In the genomic region with DNA sequence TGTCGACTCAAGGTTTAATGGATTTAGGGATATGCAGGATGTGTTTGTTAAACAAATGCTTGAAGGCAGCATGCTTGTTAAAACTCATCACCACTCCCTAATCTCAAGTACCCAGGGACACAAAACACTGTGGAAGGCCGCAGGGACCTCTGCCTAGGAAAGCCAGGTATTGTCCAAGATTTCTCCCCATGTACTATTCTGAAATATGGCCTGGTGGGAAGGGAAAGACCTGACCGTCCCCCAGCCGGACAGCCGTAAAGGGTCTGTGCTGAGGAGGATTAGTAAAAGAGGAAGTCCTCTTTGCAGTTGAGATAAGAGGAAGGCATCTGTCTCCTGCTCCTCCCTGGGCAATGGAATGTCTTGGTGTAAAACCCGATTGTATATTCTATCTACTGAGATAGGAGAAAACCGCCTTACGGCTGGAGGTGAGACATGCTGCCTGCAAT, we compare ENCODE assay signal across 1 cellular context.
TF ChIP-seq lines count a peak whose summit lies in the region.
"Not testable (repeated sequence)": the region's sequence is repeated elsewhere in the genome, so short reads cannot be mapped to it uniquely, and the experiment has no call there.

No MANE protein-coding gene starts in this region.

TF ChIP-seq in K562, 482 proteins besides CTCF, POLR2A, EP300 and RAD21 (continued from another document):
- peak; percentile 48; the same call in 1 of the 2 replicates for TF ChIP-seq MTA2 (IDR thresholded peaks at IDR 0.05; ENCODE audit: low read depth)
- peak; percentile 52; the same call in 1 of the 2 replicates for TF ChIP-seq HDAC2 (IDR thresholded peaks at IDR 0.05)
- TF ChIP-seq ESRRA (IDR thresholded peaks at IDR 0.05; ENCODE audit: borderline replicate concordance, low read depth) = 0 out of 2 replicates have a peak, but pooled peaks have one; percentile 28
- 0 out of 2 replicates have a peak, but pooled peaks have one; percentile 22 for TF ChIP-seq CREM (IDR thresholded peaks at IDR 0.05; ENCODE audit: low read depth)
- TF ChIP-seq HDAC1 (IDR thresholded peaks at IDR 0.05) = peak in 1 of 2 experiments; percentile 60; a peak in 2 of 4 replicates
- peak; percentile 28; the same call in 1 of the 2 replicates for TF ChIP-seq NFIC (IDR thresholded peaks at IDR 0.05)
- TF ChIP-seq EP400 (IDR thresholded peaks at IDR 0.05) = peak; percentile 38
- TF ChIP-seq SOX6 (IDR thresholded peaks at IDR 0.05) = peak; percentile 84
- TF ChIP-seq NBN (IDR thresholded peaks at IDR 0.05; ENCODE audit: low read depth) = peak; percentile 57; the same call in 1 of the 2 replicates
- TF ChIP-seq, protein P1, sequence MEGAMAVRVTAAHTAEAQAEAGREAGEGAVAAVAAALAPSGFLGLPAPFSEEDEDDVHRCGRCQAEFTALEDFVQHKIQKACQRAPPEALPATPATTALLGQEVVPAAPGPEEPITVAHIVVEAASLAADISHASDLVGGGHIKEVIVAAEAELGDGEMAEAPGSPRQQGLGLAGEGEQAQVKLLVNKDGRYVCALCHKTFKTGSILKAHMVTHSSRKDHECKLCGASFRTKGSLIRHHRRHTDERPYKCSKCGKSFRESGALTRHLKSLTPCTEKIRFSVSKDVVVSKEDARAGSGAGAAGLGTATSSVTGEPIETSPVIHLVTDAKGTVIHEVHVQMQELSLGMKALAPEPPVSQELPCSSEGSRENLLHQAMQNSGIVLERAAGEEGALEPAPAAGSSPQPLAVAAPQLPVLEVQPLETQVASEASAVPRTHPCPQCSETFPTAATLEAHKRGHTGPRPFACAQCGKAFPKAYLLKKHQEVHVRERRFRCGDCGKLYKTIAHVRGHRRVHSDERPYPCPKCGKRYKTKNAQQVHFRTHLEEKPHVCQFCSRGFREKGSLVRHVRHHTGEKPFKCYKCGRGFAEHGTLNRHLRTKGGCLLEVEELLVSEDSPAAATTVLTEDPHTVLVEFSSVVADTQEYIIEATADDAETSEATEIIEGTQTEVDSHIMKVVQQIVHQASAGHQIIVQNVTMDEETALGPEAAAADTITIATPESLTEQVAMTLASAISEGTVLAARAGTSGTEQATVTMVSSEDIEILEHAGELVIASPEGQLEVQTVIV (CRISPR knock-in tag; IDR thresholded peaks at IDR 0.05; ENCODE audit: borderline replicate concordance) = peak; percentile 83
- TF ChIP-seq, protein P2, sequence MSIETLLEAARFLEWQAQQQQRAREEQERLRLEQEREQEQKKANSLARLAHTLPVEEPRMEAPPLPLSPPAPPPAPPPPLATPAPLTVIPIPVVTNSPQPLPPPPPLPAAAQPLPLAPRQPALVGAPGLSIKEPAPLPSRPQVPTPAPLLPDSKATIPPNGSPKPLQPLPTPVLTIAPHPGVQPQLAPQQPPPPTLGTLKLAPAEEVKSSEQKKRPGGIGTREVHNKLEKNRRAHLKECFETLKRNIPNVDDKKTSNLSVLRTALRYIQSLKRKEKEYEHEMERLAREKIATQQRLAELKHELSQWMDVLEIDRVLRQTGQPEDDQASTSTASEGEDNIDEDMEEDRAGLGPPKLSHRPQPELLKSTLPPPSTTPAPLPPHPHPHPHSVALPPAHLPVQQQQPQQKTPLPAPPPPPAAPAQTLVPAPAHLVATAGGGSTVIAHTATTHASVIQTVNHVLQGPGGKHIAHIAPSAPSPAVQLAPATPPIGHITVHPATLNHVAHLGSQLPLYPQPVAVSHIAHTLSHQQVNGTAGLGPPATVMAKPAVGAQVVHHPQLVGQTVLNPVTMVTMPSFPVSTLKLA (conservative IDR thresholded peaks at IDR 0.05) = peak; percentile 14 to 53; a peak in 1 of 4 replicates
- TF ChIP-seq, protein P3, sequence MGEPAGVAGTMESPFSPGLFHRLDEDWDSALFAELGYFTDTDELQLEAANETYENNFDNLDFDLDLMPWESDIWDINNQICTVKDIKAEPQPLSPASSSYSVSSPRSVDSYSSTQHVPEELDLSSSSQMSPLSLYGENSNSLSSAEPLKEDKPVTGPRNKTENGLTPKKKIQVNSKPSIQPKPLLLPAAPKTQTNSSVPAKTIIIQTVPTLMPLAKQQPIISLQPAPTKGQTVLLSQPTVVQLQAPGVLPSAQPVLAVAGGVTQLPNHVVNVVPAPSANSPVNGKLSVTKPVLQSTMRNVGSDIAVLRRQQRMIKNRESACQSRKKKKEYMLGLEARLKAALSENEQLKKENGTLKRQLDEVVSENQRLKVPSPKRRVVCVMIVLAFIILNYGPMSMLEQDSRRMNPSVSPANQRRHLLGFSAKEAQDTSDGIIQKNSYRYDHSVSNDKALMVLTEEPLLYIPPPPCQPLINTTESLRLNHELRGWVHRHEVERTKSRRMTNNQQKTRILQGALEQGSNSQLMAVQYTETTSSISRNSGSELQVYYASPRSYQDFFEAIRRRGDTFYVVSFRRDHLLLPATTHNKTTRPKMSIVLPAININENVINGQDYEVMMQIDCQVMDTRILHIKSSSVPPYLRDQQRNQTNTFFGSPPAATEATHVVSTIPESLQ (CRISPR knock-in tag; IDR thresholded peaks at IDR 0.05) = 0 out of 2 replicates have a peak, but pooled peaks have one; percentile 59
- peak; percentile 57; the same call in 1 of the 2 replicates for TF ChIP-seq BCOR (IDR thresholded peaks at IDR 0.05)
- TF ChIP-seq TRIM24 (IDR thresholded peaks at IDR 0.05) = peak in 1 of 2 experiments; percentile 73; a peak in 2 of 4 replicates
- peak in 1 of 2 experiments; percentile 20; a peak in 1 of 4 replicates for TF ChIP-seq KDM1A (IDR thresholded peaks at IDR 0.05)
- TF ChIP-seq MEIS2 (IDR thresholded peaks at IDR 0.05; ENCODE audit: partially characterized antibody) = peak; percentile 27
- peak; percentile 36 for TF ChIP-seq CXXC5 (CRISPR knock-in tag; IDR thresholded peaks at IDR 0.05)
- TF ChIP-seq CCNT2 (IDR thresholded peaks at IDR 0.05; ENCODE audit: borderline replicate concordance, extremely low read depth, insufficient read length, low read depth, low read length) = peak; percentile 17
- not testable (repeated sequence) for TF ChIP-seq ATF1 (CRISPR knock-in tag; IDR thresholded peaks at IDR 0.05)
- TF ChIP-seq ATF1 (tag; IDR thresholded peaks at IDR 0.05) = 0 out of 2 replicates have a peak, but pooled peaks have one; percentile 9
- TF ChIP-seq ZNF766 (CRISPR knock-in tag; conservative IDR thresholded peaks at IDR 0.05) = 0 out of 2 replicates have a peak, but pooled peaks have one; percentile 19
